Comparison of ENCODE assay signal across 16 cellular contexts in genomic region chr10:91525939-91526712, GRCh38.
A peak's percentile ranks its signal among the peaks of the same experiment; 100 is the strongest.
DNase-seq lines count a peak whose midpoint lies in the region; ATAC-seq and TF ChIP-seq lines count a peak whose summit lies in the region.
"Had no signal": no experiment of that assay in that cellular context is flagged by ENCODE, and none has a peak within 500 bp of the region (broad histone marks: within the 10 kb centered on the region; RNA-seq: fewer than 3 reads in every experiment).

No MANE protein-coding gene starts in this region.

- H2BK120ac ChIP-seq in trophoblast cell (ENCODE audit: insufficient read depth, low read length, poor library complexity) = no peak overlapping the region

- H3K4me1 ChIP-seq in heart right ventricle (peaks cover 0 to 7% (median 0%) of the 10 kb centered on the region in 9 donors), trophoblast cell (ENCODE audit: control insufficient read depth in 1 of 2, insufficient read depth in 2 of 2, low read length in 2 of 2) (no peaks in the 10 kb centered on the region), colonic mucosa (no peaks in the 10 kb centered on the region)

- ATAC-seq in left ventricle myocardium superior (no peak), heart right ventricle (no peak), left lobe of liver (peak; percentile 85)

- H3K27me3 ChIP-seq in heart right ventricle = no peaks in the 10 kb centered on the region
- no peaks in the 10 kb centered on the region for H3K27me3 ChIP-seq in trophoblast cell (ENCODE audit: insufficient read depth, low read length)
- H3K27me3 ChIP-seq in colonic mucosa = no peaks in the 10 kb centered on the region

- H3K4me3 ChIP-seq in heart right ventricle (no peak overlapping the region), trophoblast cell (ENCODE audit: low read depth, low read length) (no peak overlapping the region), colonic mucosa (no peak overlapping the region)
- H3K4me3 ChIP-seq: GM23248 had no signal

- no peaks in the 10 kb centered on the region for H3K79me1 ChIP-seq in trophoblast cell (ENCODE audit: low read length)

- H2AK5ac ChIP-seq in trophoblast cell (ENCODE audit: low read length) = no peak overlapping the region

- TF ChIP-seq CTCF in heart right ventricle (IDR thresholded peaks at IDR 0.05) = no peak
- TF ChIP-seq CTCF in colonic mucosa (IDR thresholded peaks at IDR 0.05) = no peak

- no peak overlapping the region for H3K4ac ChIP-seq in trophoblast cell (ENCODE audit: low read depth, low read length)

- no peaks in the 10 kb centered on the region for H3K79me2 ChIP-seq in trophoblast cell (ENCODE audit: control insufficient read depth, insufficient read depth, low read length, poor library complexity)

- no peak overlapping the region for H3K18ac ChIP-seq in trophoblast cell (ENCODE audit: low read length)

- H2AFZ ChIP-seq in trophoblast cell (ENCODE audit: insufficient read depth, low read length, poor library complexity) = no peak overlapping the region
- H2AFZ ChIP-seq: GM23248 had no signal

- H3K14ac ChIP-seq in trophoblast cell (ENCODE audit: low read length) = no peak overlapping the region

- H3K36me3 ChIP-seq in heart right ventricle (no peaks in the 10 kb centered on the region), trophoblast cell (ENCODE audit: control insufficient read depth in 1 of 2, insufficient read depth in 2 of 2, low read length in 2 of 2) (no peaks in the 10 kb centered on the region), colonic mucosa (no peaks in the 10 kb centered on the region)

- 74 to 76% methylated on average over 4 of the region's 4 CpGs for WGBS in heart right ventricle, 2 donors
- no CpG with 5 or more reads among the region's 4 CpGs for WGBS in trophoblast cell (ENCODE audit: extremely low coverage, insufficient coverage, insufficient read length)

- H3K4me2 ChIP-seq in trophoblast cell (ENCODE audit: low read length) = no peak overlapping the region

- no peaks in the 10 kb centered on the region for H3K9me3 ChIP-seq in heart right ventricle
- H3K9me3 ChIP-seq in trophoblast cell (ENCODE audit: insufficient read depth, low read depth, low read length) = peaks cover 1% of the 10 kb centered on the region
- H3K9me3 ChIP-seq in colonic mucosa = no peaks in the 10 kb centered on the region

- H3K23ac ChIP-seq in trophoblast cell (ENCODE audit: low read length) = peak overlapping the region; percentile 40

- H3K9ac ChIP-seq in trophoblast cell (ENCODE audit: low read length) (no peak overlapping the region), colonic mucosa (ENCODE audit: low read depth in 2 of 2, low read length in 2 of 2) (no peak overlapping the region)
- H3K9ac ChIP-seq: GM23248 had no signal

- no peak overlapping the region for H4K12ac ChIP-seq in trophoblast cell (ENCODE audit: low read depth, low read length)

- DNase-seq in left ventricle myocardium superior = peak; percentile 25
- DNase-seq in heart right ventricle = no peak
- peak; percentile 29 for DNase-seq in LHCN-M2 (ENCODE audit: low read depth)
- peak; percentile 85 for DNase-seq in left lobe of liver (ENCODE audit: low spot score)
- no peak for DNase-seq in trophoblast cell
- no peak for DNase-seq in OCI-M1 (lab: John Stamatoyannopoulos, UW)
- no peak for DNase-seq in colonic mucosa
- DNase-seq in dedifferentiated amniotic fluid mesenchymal stem cell (ENCODE audit: extremely low spot score) = no peak
- DNase-seq: AML-193; CD4-positive, alpha-beta memory T cell; DMS79 treated with DMSO at 0.1 percent for 48 hours; GM23248; Karpas-422; NCI-H1417; NCI-H2029; NCI-H510A treated with DMSO at 0.1 percent for 48 hours had no signal

- intact Hi-C loops in left ventricle myocardium superior (cut with micrococcal nuclease) (no loop called here), heart right ventricle (cut with DNase I) (no loop called here), colonic mucosa (cut with DNase I) (no loop called here)

- no peak overlapping the region for H3K27ac ChIP-seq in heart right ventricle
- no peak overlapping the region for H3K27ac ChIP-seq in trophoblast cell (ENCODE audit: low read depth, low read length)
- H3K27ac ChIP-seq in colonic mucosa = no peak overlapping the region
- H3K27ac ChIP-seq: GM23248 had no signal

- no peak overlapping the region for H2BK12ac ChIP-seq in trophoblast cell (ENCODE audit: low read length)

- no peak overlapping the region for H4K91ac ChIP-seq in trophoblast cell (ENCODE audit: low read depth, low read length)

- H2BK5ac ChIP-seq in trophoblast cell (ENCODE audit: low read depth, low read length, poor library complexity) = no peak overlapping the region

- no peak overlapping the region for H4K8ac ChIP-seq in trophoblast cell (ENCODE audit: low read depth, low read length)

Comparison
In these comparisons a context has a peak if more than half of its experiments do, and no peak if none do; other contexts are left out.
1. DNase-seq: peak in left ventricle myocardium superior (single experiment), LHCN-M2 (single experiment) and left lobe of liver (single experiment); none in heart right ventricle (0 of 2), trophoblast cell (0 of 2), OCI-M1 (single experiment), colonic mucosa (single experiment) and dedifferentiated amniotic fluid mesenchymal stem cell (single experiment).